In the genomic region with DNA sequence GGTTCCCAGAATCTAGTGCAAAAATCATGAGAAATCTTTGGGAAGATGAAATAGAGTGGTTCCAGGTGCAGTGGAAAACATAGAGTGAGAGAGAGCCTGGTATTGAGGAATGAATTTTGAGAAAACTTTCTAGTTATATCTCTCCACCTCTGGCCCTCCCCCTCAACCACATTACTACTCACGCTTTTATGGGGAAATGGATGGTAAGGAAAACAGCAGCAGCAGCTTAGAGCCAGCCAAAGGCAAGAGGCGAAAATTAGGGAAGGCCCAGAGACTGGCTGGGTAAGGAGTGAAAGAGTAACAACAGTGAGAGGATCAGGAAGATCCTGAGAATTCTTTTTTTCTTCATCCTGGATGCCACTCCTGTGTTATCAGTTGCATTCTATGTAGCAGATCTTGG, we compare ENCODE assay signal across 1 cellular context.
TF ChIP-seq lines count a peak whose summit lies in the region.

No MANE protein-coding gene starts in this region.

TF ChIP-seq in K562, 482 proteins besides CTCF, POLR2A, EP300 and RAD21:
- TF ChIP-seq FOSL1 (tag; conservative IDR thresholded peaks at IDR 0.05) = peak; percentile 18; the same call in 1 of the 2 replicates
- no peak for TF ChIP-seq PRPF4 (IDR thresholded peaks at IDR 0.05; ENCODE audit: insufficient read depth, low read depth, low read length, poor library complexity, severe bottlenecking)
- 0 out of 2 replicates have a peak, but pooled peaks have one; percentile 7 for TF ChIP-seq GTF2E2 (tag; IDR thresholded peaks at IDR 0.05)
- TF ChIP-seq BRF1 (IDR thresholded peaks at IDR 0.05; ENCODE audit: borderline replicate concordance, extremely low read depth, insufficient read length) = no peak
TF ChIP-seq in K562: peak in this region for 2.
